1 cellular context compared by ENCODE assay signal in genomic region chr11:102479733-102480132, GRCh38.
TF ChIP-seq lines count a peak whose summit lies in the region.

No MANE protein-coding gene starts in this region.

TF ChIP-seq in A549, 52 proteins besides CTCF, POLR2A, EP300 and RAD21:
- TF ChIP-seq ELK1 (IDR thresholded peaks at IDR 0.05; ENCODE audit: low read depth, low read length) (no peak), FOSB (CRISPR knock-in tag; IDR thresholded peaks at IDR 0.05) (no peak), MAFK (IDR thresholded peaks at IDR 0.05; ENCODE audit: partially characterized antibody) (peak; percentile 79)
